In genomic region chr7:150946826-150947750, GRCh38 we compare ENCODE assay signal across 16 cellular contexts. TPM values are rescaled to one million over a fixed set of nuclear protein-coding genes. Genes with fewer than 3 reads are reported as not detected.
DNase-seq lines count a peak whose midpoint lies in the region; ATAC-seq and TF ChIP-seq lines count a peak whose summit lies in the region.
"Had no signal": no experiment of that assay in that cellular context is flagged by ENCODE, and none has a peak within 500 bp of the region (broad histone marks: within the 10 kb centered on the region; RNA-seq: fewer than 3 reads in every experiment).

No MANE protein-coding gene starts in this region.

- peak overlapping the region; percentile 60 for H3K4me2 ChIP-seq in hepatocyte

- H3K27ac ChIP-seq in HUES64 (ENCODE audit: low read depth, low read length) (no peak overlapping the region), hepatocyte (no peak overlapping the region)
- H3K27ac ChIP-seq: BLaER1 treated with 17β-estradiol and CSF1 and Interleukin-3, amounts not matched to agents 10 nM and 100 nM; GM23248 had no signal

- peaks cover 27% of the 10 kb centered on the region for H3K4me1 ChIP-seq in HUES64 (ENCODE audit: insufficient read depth, low read length)
- peaks cover 19% of the 10 kb centered on the region for H3K4me1 ChIP-seq in hepatocyte (ENCODE audit: insufficient read depth)

- H4K20me1 ChIP-seq in hepatocyte (ENCODE audit: insufficient read depth, poor library complexity, severe bottlenecking) = no peaks in the 10 kb centered on the region

- DNase-seq in GM13976 (ENCODE audit: low spot score) = peak; percentile 37
- no peak for DNase-seq in hepatocyte (ENCODE audit: low spot score)
- DNase-seq in posterior vena cava (ENCODE audit: low spot score) = peak; percentile 81
- DNase-seq: activated CD4-positive, alpha-beta T cell treated with anti-CD3 and anti-CD28 coated beads, Interleukin-2, amount 10 ng/mL, durations not matched to agents 7 days and 5 days; cortex of kidney; GM23248; hippocampal formation; NCI-H1417 treated with DMSO at 0.1 percent for 48 hours; stimulated activated naive B cell treated with anti-CD40 and anti-IgM and Interleukin-4, amounts not matched to agents 10 μg/mL and 1 μg/mL and 100 μg/mL, for 72 hours; T-helper 9 cell had no signal

- intact Hi-C loops in posterior vena cava (cut with DNase I) = no loop called here

- no peaks in the 10 kb centered on the region for H3K9me3 ChIP-seq in HUES64 (ENCODE audit: insufficient read depth, low read depth, low read length)
- no peaks in the 10 kb centered on the region for H3K9me3 ChIP-seq in hepatocyte (ENCODE audit: low read depth)
- H3K9me3 ChIP-seq: BLaER1 treated with 17β-estradiol and CSF1 and Interleukin-3, amounts not matched to agents 10 nM and 100 nM; esophagus muscularis mucosa had no signal

- no peaks in the 10 kb centered on the region for H3K79me2 ChIP-seq in hepatocyte

- no peaks in the 10 kb centered on the region for H3K36me3 ChIP-seq in HUES64 (ENCODE audit: insufficient read depth, low read length)
- no peaks in the 10 kb centered on the region for H3K36me3 ChIP-seq in hepatocyte (replicated peaks; ENCODE audit: insufficient read depth, low read depth)
- H3K36me3 ChIP-seq: BLaER1 treated with 17β-estradiol and CSF1 and Interleukin-3, amounts not matched to agents 10 nM and 100 nM had no signal

- H3K27me3 ChIP-seq in HUES64 (ENCODE audit: insufficient read depth, low read length) = peaks cover 34% of the 10 kb centered on the region
- H3K27me3 ChIP-seq in hepatocyte = no peaks in the 10 kb centered on the region
- H3K27me3 ChIP-seq: BLaER1 treated with 17β-estradiol and CSF1 and Interleukin-3, amounts not matched to agents 10 nM and 100 nM had no signal

- H3K4me3 ChIP-seq in HUES64 (ENCODE audit: low read length) = peak overlapping the region; percentile 34; the same call in 1 of the 2 replicates
- no peak overlapping the region for H3K4me3 ChIP-seq in hepatocyte
- H3K4me3 ChIP-seq: BLaER1 treated with 17β-estradiol and CSF1 and Interleukin-3, amounts not matched to agents 10 nM and 100 nM; esophagus muscularis mucosa; GM23248 had no signal

- in situ Hi-C loops in GM13976 (cut with MboI; ENCODE audit: low sequenced_read_pairs, unreplicated experiment) = no loop called here

- no peak for ATAC-seq in HG02852 (IDR thresholded peaks at IDR 0.05; ENCODE audit: unreplicated experiment)
- no peak for ATAC-seq in GM21786 (IDR thresholded peaks at IDR 0.05; ENCODE audit: unreplicated experiment)
- no peak for ATAC-seq in GM19324 (IDR thresholded peaks at IDR 0.05; ENCODE audit: low FRiP score, unreplicated experiment)
- ATAC-seq: stimulated activated naive B cell treated with anti-CD40 and anti-IgM and Interleukin-4, amounts not matched to agents 10 μg/mL and 1 μg/mL and 100 μg/mL, for 72 hours had no signal

- H3K9me2 ChIP-seq in hepatocyte (replicated peaks; ENCODE audit: insufficient read depth) = no peaks in the 10 kb centered on the region

- H3K9ac ChIP-seq in HUES64 (ENCODE audit: low read depth, low read length) = no peak overlapping the region
- H3K9ac ChIP-seq: BLaER1 treated with 17β-estradiol and CSF1 and Interleukin-3, amounts not matched to agents 10 nM and 100 nM; GM23248 had no signal

- TF ChIP-seq CTCF in GM13976 (IDR thresholded peaks at IDR 0.05; ENCODE audit: borderline replicate concordance, control extremely low read depth, extremely low read depth, insufficient read depth, missing control alignments) = no peak
- no peak for TF ChIP-seq CTCF in hepatocyte (IDR thresholded peaks at IDR 0.05; ENCODE audit: poor library complexity)

- H2AFZ ChIP-seq in hepatocyte = no peak overlapping the region
- H2AFZ ChIP-seq: GM23248 had no signal

- WGBS in HUES64 = 29% methylated on average over 46 of the region's 46 CpGs
- 77% methylated on average over 9 of the region's 46 CpGs for WGBS in hepatocyte (ENCODE audit: low lambda C conversion rate, missing lambda C conversion rate)

RNA-seq across cellular contexts. Expression of gene KCNH2, which starts 31.0 kb away (rescaled TPM):
- 5.3 TPM for polyA plus RNA-seq in HUES64 (2013, experiment 1 of 2)
- 8.0 TPM for polyA plus RNA-seq in HUES64 (2013, experiment 2 of 2)
- total RNA-seq in hepatocyte (8.4 and 9.4 TPM in 2 replicates), posterior vena cava (10 to 100 TPM; 27.3 to 37.3 TPM)
- polyA plus RNA-seq in hepatocyte = 9.1 and 11.3 TPM in 2 replicates
- total RNA-seq: GM23248 had no signal
- polyA plus RNA-seq: GM23248 had no signal

RNA-seq across cellular contexts. Expression of gene NOS3, which starts 43.7 kb away (rescaled TPM):
- 6.1 TPM for polyA plus RNA-seq in HUES64 (2013, experiment 1 of 2)
- 9.2 TPM for polyA plus RNA-seq in HUES64 (2013, experiment 2 of 2)
- total RNA-seq in hepatocyte = 8.1 and 9.8 TPM in 2 replicates
- polyA plus RNA-seq in hepatocyte = 15.3 and 17.4 TPM in 2 replicates
- total RNA-seq in posterior vena cava = 10 to 100 TPM; 27.9 to 71.8 TPM
